In genomic region chr5:176721509-176721908, GRCh38 we compare ENCODE assay signal across 20 cellular contexts.
"Had no signal": no experiment of that assay in that cellular context is flagged by ENCODE, and none has a peak within 500 bp of the region (broad histone marks: within the 10 kb centered on the region; RNA-seq: fewer than 3 reads in every experiment).

No MANE protein-coding gene starts in this region.

- H3K27ac ChIP-seq: epithelial cell of prostate, esophagus muscularis mucosa, left ventricle myocardium inferior, lower lobe of right lung, ovary, right atrium auricular region had no signal

- H3K27ac Mint-ChIP-seq: memory B cell had no signal

- H3K4me3 ChIP-seq: dorsolateral prefrontal cortex, esophagus muscularis mucosa, left ventricle myocardium inferior, lower lobe of right lung, ovary, right atrium auricular region had no signal

- DNase-seq: cortex of kidney; dorsolateral prefrontal cortex; effector CD8-positive, alpha-beta T cell; immature natural killer cell; left ventricle myocardium inferior; lower lobe of right lung; midbrain; nucleus accumbens; ovary; small intestine; stimulated activated CD4-positive, alpha-beta T cell treated with anti-CD3 and anti-CD28 coated beads, Interleukin-12 subunit alpha, Interleukin-12 subunit beta, amount 100 ng/mL, for 4 hours; stimulated activated naive CD4-positive, alpha-beta T cell; trophoblast cell had no signal

- H3K4me3 Mint-ChIP-seq: memory B cell had no signal

- H3K9me3 ChIP-seq: esophagus muscularis mucosa, left ventricle myocardium inferior, lower lobe of right lung, ovary, right atrium auricular region had no signal

- H3K27me3 ChIP-seq: ovary, right atrium auricular region had no signal

- FAIRE-seq: endometrium, keratinocyte, small intestine, urothelium cell line had no signal

- ATAC-seq: lower lobe of right lung had no signal

- H3K4me1 Mint-ChIP-seq: memory B cell had no signal

- H3K9me3 Mint-ChIP-seq: immature natural killer cell, memory B cell had no signal

- H3K36me3 ChIP-seq: esophagus muscularis mucosa, left ventricle myocardium inferior, lower lobe of right lung, ovary, right atrium auricular region had no signal

- H3K4me1 ChIP-seq: esophagus muscularis mucosa, left ventricle myocardium inferior, lower lobe of right lung, right atrium auricular region had no signal

- H3K36me3 Mint-ChIP-seq: immature natural killer cell, memory B cell had no signal
